In the genomic region with DNA sequence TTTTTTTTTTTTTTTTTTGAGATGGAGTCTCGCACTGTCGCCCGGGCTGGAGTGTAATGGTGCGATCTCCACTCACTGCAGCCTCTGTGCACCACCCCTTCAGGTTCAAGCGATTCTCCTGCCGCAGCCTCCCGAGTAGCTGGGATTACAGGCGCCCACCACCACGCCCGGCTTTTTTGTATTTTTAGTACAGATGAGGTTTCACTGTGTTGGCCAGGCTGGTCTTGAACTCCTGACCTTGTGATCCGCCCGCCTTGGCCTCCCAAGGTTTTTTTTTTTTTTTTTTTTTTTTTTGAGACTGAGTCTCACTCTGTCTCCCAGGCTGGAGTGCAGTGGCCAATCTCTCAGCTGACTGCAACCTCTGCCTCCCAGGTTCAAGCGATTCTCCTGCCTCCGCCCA, we compare ENCODE assay signal across 1 cellular context.
TF ChIP-seq lines count a peak whose summit lies in the region.

No MANE protein-coding gene starts in this region.

TF ChIP-seq in K562, 482 proteins besides CTCF, POLR2A, EP300 and RAD21:
- TF ChIP-seq, protein P1, sequence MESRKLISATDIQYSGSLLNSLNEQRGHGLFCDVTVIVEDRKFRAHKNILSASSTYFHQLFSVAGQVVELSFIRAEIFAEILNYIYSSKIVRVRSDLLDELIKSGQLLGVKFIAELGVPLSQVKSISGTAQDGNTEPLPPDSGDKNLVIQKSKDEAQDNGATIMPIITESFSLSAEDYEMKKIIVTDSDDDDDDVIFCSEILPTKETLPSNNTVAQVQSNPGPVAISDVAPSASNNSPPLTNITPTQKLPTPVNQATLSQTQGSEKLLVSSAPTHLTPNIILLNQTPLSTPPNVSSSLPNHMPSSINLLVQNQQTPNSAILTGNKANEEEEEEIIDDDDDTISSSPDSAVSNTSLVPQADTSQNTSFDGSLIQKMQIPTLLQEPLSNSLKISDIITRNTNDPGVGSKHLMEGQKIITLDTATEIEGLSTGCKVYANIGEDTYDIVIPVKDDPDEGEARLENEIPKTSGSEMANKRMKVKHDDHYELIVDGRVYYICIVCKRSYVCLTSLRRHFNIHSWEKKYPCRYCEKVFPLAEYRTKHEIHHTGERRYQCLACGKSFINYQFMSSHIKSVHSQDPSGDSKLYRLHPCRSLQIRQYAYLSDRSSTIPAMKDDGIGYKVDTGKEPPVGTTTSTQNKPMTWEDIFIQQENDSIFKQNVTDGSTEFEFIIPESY (CRISPR knock-in tag; IDR thresholded peaks at IDR 0.05): 0 out of 2 replicates have a peak, but pooled peaks have one; percentile 14
TF ChIP-seq in K562: peak in this region for 1; not testable (repeated sequence) for 481.
